Comparison of ENCODE assay signal across 31 cellular contexts in the genomic region with DNA sequence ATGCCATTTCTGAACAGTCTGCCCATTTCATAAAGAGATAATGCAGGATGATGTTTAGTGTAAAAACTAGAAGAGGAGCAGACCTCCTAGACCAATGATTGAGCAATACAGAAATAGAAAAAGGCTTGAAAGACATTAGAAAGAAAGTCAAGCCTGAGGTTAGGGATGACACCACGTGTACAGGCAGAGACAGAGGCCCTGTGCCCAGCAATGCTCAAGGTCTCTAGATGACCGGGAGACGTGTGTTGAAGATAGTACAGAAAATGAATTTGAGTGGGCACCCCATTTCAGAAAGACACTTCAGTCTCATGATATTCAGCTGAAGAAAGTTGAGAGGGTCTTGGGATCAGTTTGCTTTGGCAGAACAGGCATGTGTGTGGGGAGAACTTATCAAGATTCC.
"Had no signal": no experiment of that assay in that cellular context is flagged by ENCODE, and none has a peak within 500 bp of the region (broad histone marks: within the 10 kb centered on the region; RNA-seq: fewer than 3 reads in every experiment).

No MANE protein-coding gene starts in this region.

- H3K27ac Mint-ChIP-seq: activated CD4-positive, alpha-beta memory T cell treated with anti-CD3 and anti-CD28 coated beads, Interleukin-2, amount 10 ng/mL, durations not matched to agents 7 days and 5 days; activated CD4-positive, alpha-beta T cell treated with anti-CD3 and anti-CD28 coated beads for 36 hours; activated CD4-positive, alpha-beta T cell treated with anti-CD3 and anti-CD28 coated beads, Interleukin-2, amount 10 ng/mL, durations not matched to agents 24 days and 14 days; activated naive CD8-positive, alpha-beta T cell; activated T-cell treated with anti-CD3 and anti-CD28 coated beads, Interleukin-2, amount 50 U/mL, for 24 hours; activated T-cell treated with anti-CD3 and anti-CD28 coated beads, Interleukin-2, amount 50 U/mL, for 72 hours had no signal

- H3K4me3 ChIP-seq: body of pancreas, esophagus squamous epithelium, gastroesophageal sphincter, heart right ventricle had no signal

- H3K27me3 Mint-ChIP-seq: activated CD4-positive, alpha-beta memory T cell treated with anti-CD3 and anti-CD28 coated beads, Interleukin-2, amount 10 ng/mL, durations not matched to agents 7 days and 5 days; activated CD4-positive, alpha-beta T cell treated with anti-CD3 and anti-CD28 coated beads for 36 hours; activated CD4-positive, alpha-beta T cell treated with anti-CD3 and anti-CD28 coated beads, Interleukin-2, amount 10 ng/mL, durations not matched to agents 24 days and 14 days; activated naive CD8-positive, alpha-beta T cell; activated T-cell treated with anti-CD3 and anti-CD28 coated beads, Interleukin-2, amount 50 U/mL, for 24 hours had no signal

- H3K9me3 Mint-ChIP-seq: activated CD4-positive, alpha-beta memory T cell treated with anti-CD3 and anti-CD28 coated beads, Interleukin-2, amount 10 ng/mL, durations not matched to agents 7 days and 5 days; activated CD4-positive, alpha-beta T cell treated with anti-CD3 and anti-CD28 coated beads, Interleukin-2, amount 10 ng/mL, durations not matched to agents 24 days and 14 days; activated T-cell treated with anti-CD3 and anti-CD28 coated beads, Interleukin-2, amount 50 U/mL, for 24 hours; activated T-cell treated with anti-CD3 and anti-CD28 coated beads, Interleukin-2, amount 50 U/mL, for 72 hours had no signal

- H3K27me3 ChIP-seq: body of pancreas, esophagus squamous epithelium, gastroesophageal sphincter, heart right ventricle had no signal

- FAIRE-seq: colon, endometrium, endothelial cell of umbilical vein had no signal

- H3K27ac ChIP-seq: body of pancreas, epithelial cell of prostate, esophagus squamous epithelium, gastroesophageal sphincter, heart right ventricle had no signal

- H3K4me3 Mint-ChIP-seq: activated CD4-positive, alpha-beta memory T cell treated with anti-CD3 and anti-CD28 coated beads, Interleukin-2, amount 10 ng/mL, durations not matched to agents 7 days and 5 days; activated CD4-positive, alpha-beta T cell treated with anti-CD3 and anti-CD28 coated beads for 36 hours; activated CD4-positive, alpha-beta T cell treated with anti-CD3 and anti-CD28 coated beads, Interleukin-2, amount 10 ng/mL, durations not matched to agents 24 days and 14 days; activated naive CD8-positive, alpha-beta T cell; activated T-cell treated with anti-CD3 and anti-CD28 coated beads, Interleukin-2, amount 50 U/mL, for 24 hours; activated T-cell treated with anti-CD3 and anti-CD28 coated beads, Interleukin-2, amount 50 U/mL, for 72 hours had no signal

- H3K9me3 ChIP-seq: body of pancreas, esophagus squamous epithelium, gastroesophageal sphincter, heart right ventricle had no signal

- ATAC-seq: activated CD4-positive, alpha-beta T cell treated with anti-CD3 and anti-CD28 coated beads for 36 hours; activated T-cell treated with anti-CD3 and anti-CD28 coated beads, Interleukin-2, amount 50 U/mL, for 72 hours; body of pancreas; gastroesophageal sphincter; heart right ventricle had no signal

- DNase-seq: activated CD4-positive, alpha-beta memory T cell treated with anti-CD3 and anti-CD28 coated beads, Interleukin-2, amount 10 ng/mL, durations not matched to agents 7 days and 5 days; activated CD4-positive, alpha-beta T cell treated with anti-CD3 and anti-CD28 coated beads for 36 hours; activated CD4-positive, alpha-beta T cell treated with anti-CD3 and anti-CD28 coated beads, Interleukin-2, amount 10 ng/mL, durations not matched to agents 24 days and 14 days; activated CD4-positive, alpha-beta T cell treated with anti-CD3 and anti-CD28 coated beads, Interleukin-2, amount 50 U/mL, for 4 hours; activated CD4-positive, CD25-positive, alpha-beta regulatory T cell; activated CD4-positive, CD25-positive, alpha-beta regulatory T cell treated with anti-CD3 and anti-CD28 coated beads, Interleukin-2, amount 50 U/mL, for 72 hours; activated CD8-positive, alpha-beta memory T cell treated with anti-CD3 and anti-CD28 coated beads, Interleukin-2, amount 50 U/mL, for 48 hours; activated effector memory CD4-positive, alpha-beta T cell treated with Interleukin-2 at 50 U/mL for 16 hours; activated gamma-delta T cell treated with Interleukin-2 at 50 U/mL for 16 hours; activated naive CD4-positive, alpha-beta T cell treated with anti-CD3 and anti-CD28 coated beads, Interleukin-2, amount 50 U/mL, for 16 hours; activated naive CD4-positive, alpha-beta T cell treated with Interleukin-2 at 50 U/mL for 16 hours; activated T-cell treated with anti-CD3 and anti-CD28 coated beads for 4 hours; activated T-cell treated with anti-CD3 and anti-CD28 coated beads, Interleukin-2, amount 50 U/mL, for 24 hours; activated T-cell treated with anti-CD3 and anti-CD28 coated beads, Interleukin-2, amount 50 U/mL, for 72 hours; amniotic stem cell; anterior cingulate cortex; body of pancreas; caudate nucleus; cortex of kidney; dermis blood vessel endothelial cell; effector CD8-positive, alpha-beta T cell; esophagus squamous epithelium; foreskin melanocyte; heart right ventricle; T-helper 2 cell had no signal
